ENCODE assay signal across 17 cellular contexts in the genomic region with DNA sequence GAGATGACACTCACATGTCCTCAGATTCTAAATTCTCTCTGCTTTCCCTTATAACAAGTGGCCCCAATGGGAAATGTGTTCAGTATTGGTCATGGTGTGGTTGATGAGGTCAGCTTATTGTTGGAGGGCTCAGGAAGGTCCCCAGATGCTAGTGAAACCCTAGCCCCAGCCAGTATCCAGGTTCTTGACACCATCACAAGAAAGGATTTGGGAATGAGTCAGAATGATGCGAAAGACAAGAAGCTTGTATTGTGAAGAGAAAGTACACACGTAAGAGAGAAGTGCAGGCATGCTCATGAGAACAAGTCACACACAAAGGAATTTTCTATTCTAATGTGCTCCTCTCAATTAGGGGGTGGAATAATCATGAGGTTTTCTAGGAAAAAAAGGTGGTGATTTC. TPM values are rescaled to one million over a fixed set of nuclear protein-coding genes. Genes with fewer than 3 reads are reported as not detected.
DNase-seq lines count a peak whose midpoint lies in the region; ATAC-seq and TF ChIP-seq lines count a peak whose summit lies in the region.
"Had no signal": no experiment of that assay in that cellular context is flagged by ENCODE, and none has a peak within 500 bp of the region (broad histone marks: within the 10 kb centered on the region; RNA-seq: fewer than 3 reads in every experiment).

No MANE protein-coding gene starts in this region.

- H3K36me3 ChIP-seq in GM23248 (ENCODE audit: low read depth) (no peaks in the 10 kb centered on the region), skeletal muscle satellite cell (ENCODE audit: insufficient read depth, low read length) (no peaks in the 10 kb centered on the region), left ventricle myocardium inferior (no peaks in the 10 kb centered on the region), heart left ventricle (no peaks in the 10 kb centered on the region)
- H3K36me3 ChIP-seq: right atrium auricular region, thoracic aorta had no signal

- no peaks in the 10 kb centered on the region for H3K9me3 ChIP-seq in GM23248 (ENCODE audit: low read depth)
- H3K9me3 ChIP-seq in skeletal muscle satellite cell (replicated peaks; ENCODE audit: low read length) = no peaks in the 10 kb centered on the region
- no peaks in the 10 kb centered on the region for H3K9me3 ChIP-seq in right cardiac atrium (ENCODE audit: control insufficient read depth, low read length)
- H3K9me3 ChIP-seq in left ventricle myocardium inferior (replicated peaks) = no peaks in the 10 kb centered on the region
- no peaks in the 10 kb centered on the region for H3K9me3 ChIP-seq in heart left ventricle
- H3K9me3 ChIP-seq: right atrium auricular region, thoracic aorta had no signal

- H3K4me3 ChIP-seq in GM23248 = no peak overlapping the region
- H3K4me3 ChIP-seq in skeletal muscle satellite cell (ENCODE audit: low read length) = no peak overlapping the region
- no peak overlapping the region for H3K4me3 ChIP-seq in right cardiac atrium (ENCODE audit: low read length)
- no peak overlapping the region for H3K4me3 ChIP-seq in left ventricle myocardium inferior
- H3K4me3 ChIP-seq in heart left ventricle = no peak overlapping the region
- H3K4me3 ChIP-seq: K562, right atrium auricular region, thoracic aorta had no signal

- no peak for TF ChIP-seq POLR2A in heart left ventricle (IDR thresholded peaks at IDR 0.05)

- no peaks in the 10 kb centered on the region for H3F3A ChIP-seq in GM23248 (ENCODE audit: insufficient read depth)

- no peaks in the 10 kb centered on the region for H3K79me2 ChIP-seq in GM23248 (ENCODE audit: insufficient read depth)

- in situ Hi-C loops in GM23248 (cut with MboI) = no loop called here

- TF ChIP-seq CTCF in RWPE1 (conservative IDR thresholded peaks at IDR 0.05; ENCODE audit: low read depth) = no peak
- TF ChIP-seq CTCF in left ventricle myocardium inferior (IDR thresholded peaks at IDR 0.05; ENCODE audit: borderline replicate concordance) = no peak
- TF ChIP-seq CTCF in heart left ventricle (IDR thresholded peaks at IDR 0.05) = no peak

- H3K9ac ChIP-seq in GM23248 (no peak overlapping the region), skeletal muscle satellite cell (ENCODE audit: low read depth, low read length) (no peak overlapping the region)

- H3K27ac ChIP-seq in GM23248 = no peak overlapping the region
- no peak overlapping the region for H3K27ac ChIP-seq in RWPE1
- H3K27ac ChIP-seq in right cardiac atrium (ENCODE audit: low read length) = no peak overlapping the region
- no peak overlapping the region for H3K27ac ChIP-seq in left ventricle myocardium inferior (replicated peaks)
- H3K27ac ChIP-seq in heart left ventricle = no peak overlapping the region
- H3K27ac ChIP-seq: right atrium auricular region, thoracic aorta had no signal

- intact Hi-C loops in right cardiac atrium (cut with DNase I) = no loop called here
- intact Hi-C loops in left ventricle myocardium inferior (cut with micrococcal nuclease) = no loop called here
- intact Hi-C loops in heart left ventricle (cut with DNase I) = no loop called here

- POLR2A ChIA-PET in RWPE1 (lab: Yijun Ruan, JAX; ENCODE audit: low non-redundant PET) = no interaction called here

- ATAC-seq in right cardiac atrium (no peak), heart left ventricle (no peak)
- ATAC-seq: activated CD4-positive, alpha-beta T cell treated with anti-CD3 and anti-CD28 coated beads for 36 hours; K562 had no signal

- H3K9me2 ChIP-seq in GM23248 (ENCODE audit: insufficient read depth) = no peaks in the 10 kb centered on the region

- H3K4me2 ChIP-seq in GM23248 (ENCODE audit: unreplicated experiment) (no peak overlapping the region), skeletal muscle satellite cell (ENCODE audit: low read length) (peak overlapping the region; percentile 31)

- WGBS in GM23248 (ENCODE audit: low coverage in 1 of 2, low lambda C conversion rate in 2 of 2, missing lambda C conversion rate in 2 of 2), 2 experiments = 1 to 3% methylated on average over 2 of the region's 2 CpGs
- WGBS in right cardiac atrium = 86% methylated on average over 2 of the region's 2 CpGs
- WGBS in heart left ventricle, 4 donors = 85 to 91% (median 88%) methylated on average over 2 of the region's 2 CpGs

- H4K20me1 ChIP-seq in GM23248 (ENCODE audit: insufficient read depth) = no peaks in the 10 kb centered on the region

- CTCF ChIA-PET in RWPE1 (lab: Yijun Ruan, JAX) = interaction anchor here (0.6 kb wide), 1 partner anchor 1179 kb away, joined by 3 read pairs; a partner anchor contains a TSS

- H3K4me1 ChIP-seq in GM23248 (ENCODE audit: insufficient read depth) = no peaks in the 10 kb centered on the region; the same call in 1 of the 2 replicates
- no peaks in the 10 kb centered on the region for H3K4me1 ChIP-seq in skeletal muscle satellite cell (ENCODE audit: control insufficient read depth, insufficient read depth, low read length)
- H3K4me1 ChIP-seq in right cardiac atrium (ENCODE audit: control insufficient read depth, insufficient read depth, low read length) = no peaks in the 10 kb centered on the region
- H3K4me1 ChIP-seq in left ventricle myocardium inferior = no peaks in the 10 kb centered on the region
- no peaks in the 10 kb centered on the region for H3K4me1 ChIP-seq in heart left ventricle
- H3K4me1 ChIP-seq: right atrium auricular region had no signal

- DNase-seq in GM23248 = peak; percentile 58
- peak; percentile 60 for DNase-seq in RWPE1 (ENCODE audit: low spot score)
- peak; percentile 1 for DNase-seq in fibroblast of peridontal ligament (ENCODE audit: extremely low read depth)
- DNase-seq in right cardiac atrium = no peak
- no peak for DNase-seq in left ventricle myocardium inferior
- DNase-seq in heart left ventricle = no peak
- DNase-seq: activated CD4-positive, alpha-beta T cell treated with anti-CD3 and anti-CD28 coated beads for 36 hours; activated naive CD4-positive, alpha-beta T cell treated with Interleukin-2 at 50 U/mL for 16 hours; CD4-positive, alpha-beta memory T cell; foreskin melanocyte; H7; NCI-H2227 treated with DMSO at 0.1 percent for 48 hours; SIG-M5 had no signal

- H2AFZ ChIP-seq in GM23248 = no peak overlapping the region

- no peaks in the 10 kb centered on the region for H3K27me3 ChIP-seq in GM23248 (replicated peaks; ENCODE audit: insufficient read depth)
- H3K27me3 ChIP-seq in skeletal muscle satellite cell (ENCODE audit: control insufficient read depth, insufficient read depth, low read length) = no peaks in the 10 kb centered on the region
- no peaks in the 10 kb centered on the region for H3K27me3 ChIP-seq in right cardiac atrium (ENCODE audit: control insufficient read depth, insufficient read depth)
- no peaks in the 10 kb centered on the region for H3K27me3 ChIP-seq in left ventricle myocardium inferior (ENCODE audit: low read depth)
- H3K27me3 ChIP-seq in heart left ventricle = peaks cover 0 to 3% (median 0%) of the 10 kb centered on the region in 9 donors
- H3K27me3 ChIP-seq: right atrium auricular region had no signal

RNA-seq across cellular contexts. Expression of a gene that starts 34.9 kb away (rescaled TPM):
- under 0.01 and 0.11 TPM in 2 replicates for total RNA-seq in GM23248 (2014; rRNA removed; shearing (Covaris generic))
- 0.16 TPM in 1 of 2 replicates, not detected in the other for polyA plus RNA-seq in GM23248 (2016; fragmentation: Nextera tagmentation; extraction: Ambion mirVana)
- total RNA-seq in skeletal muscle satellite cell (2012; rRNA removed) = under 0.01 TPM in 1 of 2 replicates, not detected in the other
- under 1 TPM; 0.18 to 0.36 (median 0.23) TPM for total RNA-seq in right cardiac atrium
- polyA plus RNA-seq in right cardiac atrium = 0.20 TPM
- total RNA-seq in left ventricle myocardium inferior = 0.22 TPM
- 1 to 10 TPM in 1 of 9 donors, under 1 TPM in 7, not detected in 1; 0.25 to 1.7 (median 0.34) TPM for total RNA-seq in heart left ventricle
- polyA plus RNA-seq in heart left ventricle = under 1 TPM; 0.30 to 0.55 TPM
- total RNA-seq: activated CD4-positive, alpha-beta T cell treated with anti-CD3 and anti-CD28 coated beads for 36 hours; CD4-positive, alpha-beta memory T cell; K562 had no signal
- polyA plus RNA-seq: CD4-positive, alpha-beta memory T cell; K562 had no signal

Comparison
In these comparisons a context has a peak if more than half of its experiments do, and no peak if none do; other contexts are left out.
1. DNase-seq: peak in GM23248 (single experiment), RWPE1 (single experiment) and fibroblast of peridontal ligament (single experiment); none in right cardiac atrium (0 of 3), left ventricle myocardium inferior (single experiment) and heart left ventricle (0 of 5).